Comparison of ENCODE assay signal across 9 cellular contexts in genomic region chr3:152197451-152197850, GRCh38.
A peak's percentile ranks its signal among the peaks of the same experiment; 100 is the strongest.
DNase-seq lines count a peak whose midpoint lies in the region; ATAC-seq, FAIRE-seq and TF ChIP-seq lines count a peak whose summit lies in the region.
"Had no signal": no experiment of that assay in that cellular context is flagged by ENCODE, and none has a peak within 500 bp of the region (broad histone marks: within the 10 kb centered on the region; RNA-seq: fewer than 3 reads in every experiment).

No MANE protein-coding gene starts in this region.

- TF ChIP-seq CTCF in DND-41 (IDR thresholded peaks at IDR 0.05; ENCODE audit: borderline replicate concordance, extremely low read depth, low read length, poor library complexity, severe bottlenecking): no peak
- TF ChIP-seq CTCF in K562 (IDR thresholded peaks at IDR 0.05 in 2 of 3, conservative IDR thresholded peaks at IDR 0.05 in 1 of 3; ENCODE audit: insufficient read depth in 2 of 3, low read depth in 1 of 3, low read length in 3 of 3): no peak

- in situ Hi-C loops in K562 (cut with MboI): no loop called here

- TF ChIP-seq POLR2A in K562 (conservative IDR thresholded peaks at IDR 0.05): no peak

- no peaks in the 10 kb centered on the region for H3K9me1 ChIP-seq in K562 (ENCODE audit: control insufficient read depth, insufficient read depth, low read length)

- CTCF ChIA-PET in K562 (lab: Yijun Ruan, JAX; ENCODE audit: low intra/inter-chr PET ratio): no interaction called here

- BruUV-seq in K562 (replicated peaks; lab: Mats Ljungman, UMichigan): no TSS peak

- no peak for TF ChIP-seq EP300 in K562 (IDR thresholded peaks at IDR 0.05; ENCODE audit: low read length)

- no peak for TF ChIP-seq RAD21 in K562 (CRISPR knock-in tag; conservative IDR thresholded peaks at IDR 0.05 in 1 of 2, IDR thresholded peaks at IDR 0.05 in 1 of 2)

- no peaks in the 10 kb centered on the region for H3K36me3 ChIP-seq in DND-41 (ENCODE audit: insufficient read depth, low read length)
- H3K36me3 ChIP-seq in MG63: no peaks in the 10 kb centered on the region
- no peaks in the 10 kb centered on the region; the same call in 2 of the 3 replicates for H3K36me3 ChIP-seq in K562 (ENCODE audit: control insufficient read depth, insufficient read depth, low read length)

- intact Hi-C loops in K562 (cut with micrococcal nuclease): no loop called here
- intact Hi-C loops in sciatic nerve (cut with DNase I): no loop called here

- H3K27me3 ChIP-seq in DND-41 (ENCODE audit: insufficient read depth, low read length, poor library complexity): no peaks in the 10 kb centered on the region
- no peaks in the 10 kb centered on the region for H3K27me3 ChIP-seq in MG63
- H3K27me3 ChIP-seq in K562 (ENCODE audit: control insufficient read depth in 2 of 2, insufficient read depth in 2 of 2, low read length in 2 of 2): no peaks in the 10 kb centered on the region

- no peaks in the 10 kb centered on the region for H3K9me3 ChIP-seq in DND-41 (ENCODE audit: insufficient read depth, low read length, severe bottlenecking)
- no peaks in the 10 kb centered on the region for H3K9me3 ChIP-seq in MG63
- no peaks in the 10 kb centered on the region for H3K9me3 ChIP-seq in K562 (replicated peaks; ENCODE audit: control insufficient read depth, insufficient read depth, low read depth, low read length)

- ATAC-seq in DND-41 (ENCODE audit: insufficient read depth, low read depth) (0 out of 3 replicates have a peak, but pooled peaks have one; percentile 12), K562 (no peak), sciatic nerve (peak; percentile 44), HG03571 (IDR thresholded peaks at IDR 0.05; ENCODE audit: unreplicated experiment) (no peak)

- 41% methylated on average over 3 of the region's 3 CpGs for WGBS in K562 (ENCODE audit: insufficient coverage, low coverage, missing lambda C conversion rate)

- POLR2A ChIA-PET in K562 (lab: Yijun Ruan, JAX): interaction anchor here (0.7 kb wide), 1 partner anchor 26 kb away, joined by 3 read pairs; no protein-coding TSS in a partner anchor

- H3K4me2 ChIP-seq in DND-41 (ENCODE audit: insufficient read depth, low read length) (peak overlapping the region; percentile 60), K562 (ENCODE audit: insufficient read depth, low read length) (peak overlapping the region; percentile 47)

- H3K4me3 ChIP-seq in DND-41 (ENCODE audit: low read depth in 1 of 2, low read length in 2 of 2): peak overlapping the region in 1 of 2 experiments; percentile 27; a peak in 3 of 4 replicates
- H3K4me3 ChIP-seq in MG63: peak overlapping the region; percentile 31
- H3K4me3 ChIP-seq in K562: no peak overlapping the region

- H2AFZ ChIP-seq in DND-41 (ENCODE audit: low read depth, low read length) (peak overlapping the region; percentile 65), K562 (ENCODE audit: low read depth, low read length) (peak overlapping the region; percentile 86)

- DNase-seq in DND-41 (no peak), MG63 (no peak), K562 (ENCODE audit: extremely low read depth in 1 of 4, low spot score in 3 of 4) (no peak), sciatic nerve (ENCODE audit: low spot score) (no peak), retina (no peak), DMS114 treated with DMSO at 0.1 percent for 48 hours (lab: John Stamatoyannopoulos, UW; ENCODE audit: unreplicated experiment) (no peak)
- no peak for DNase-seq in activated CD4-positive, alpha-beta T cell treated with anti-CD3 and anti-CD28 coated beads, Interleukin-2, amount 50 U/mL, for 48 hours
- DNase-seq: nucleus accumbens had no signal

- H3K4me1 ChIP-seq in DND-41 (ENCODE audit: insufficient read depth, low read length) (peaks cover 82% of the 10 kb centered on the region), K562 (replicated peaks in 1 of 2; ENCODE audit: control insufficient read depth in 2 of 2, insufficient read depth in 2 of 2, low read length in 2 of 2) (peaks cover 10 to 42% of the 10 kb centered on the region in 2 experiments; a peak in 4 of 5 replicates)

- H3K9ac ChIP-seq in DND-41 (ENCODE audit: low read depth, low read length) (peak overlapping the region; percentile 71), K562 (ENCODE audit: insufficient read depth in 1 of 2, low read depth in 2 of 2, low read length in 2 of 2) (peak overlapping the region in 1 of 2 experiments; percentile 70; a peak in 2 of 4 replicates)

- no peaks in the 10 kb centered on the region for H4K20me1 ChIP-seq in DND-41 (ENCODE audit: insufficient read depth, low read length)
- no peaks in the 10 kb centered on the region for H4K20me1 ChIP-seq in K562 (replicated peaks; ENCODE audit: control insufficient read depth, insufficient read depth, low read length)

- FAIRE-seq in K562 (lab: Jason Lieb, UNC): no peak

- H3K79me2 ChIP-seq in DND-41 (ENCODE audit: insufficient read depth, low read length): peaks cover 96% of the 10 kb centered on the region
- peaks cover 16% of the 10 kb centered on the region for H3K79me2 ChIP-seq in K562 (ENCODE audit: control insufficient read depth, insufficient read depth, low read length)

- H3K27ac ChIP-seq in DND-41 (ENCODE audit: low read length) (peak overlapping the region; percentile 91), K562 (ENCODE audit: extremely low read depth, low read depth, low read length) (peak overlapping the region; percentile 65)

TF ChIP-seq in K562, 482 proteins besides CTCF, POLR2A, EP300 and RAD21:
- TF ChIP-seq BHLHE40 (IDR thresholded peaks at IDR 0.05; ENCODE audit: low read length) (no peak), CEBPB (tag; IDR thresholded peaks at IDR 0.05) (peak; percentile 16)

Comparison
In these comparisons a context has a peak if more than half of its experiments do, and no peak if none do; other contexts are left out.
1. ATAC-seq: peak in DND-41 (single experiment) and sciatic nerve (single experiment); none in K562 (single experiment) and HG03571 (single experiment).